1 cellular context compared by ENCODE assay signal in the genomic region with DNA sequence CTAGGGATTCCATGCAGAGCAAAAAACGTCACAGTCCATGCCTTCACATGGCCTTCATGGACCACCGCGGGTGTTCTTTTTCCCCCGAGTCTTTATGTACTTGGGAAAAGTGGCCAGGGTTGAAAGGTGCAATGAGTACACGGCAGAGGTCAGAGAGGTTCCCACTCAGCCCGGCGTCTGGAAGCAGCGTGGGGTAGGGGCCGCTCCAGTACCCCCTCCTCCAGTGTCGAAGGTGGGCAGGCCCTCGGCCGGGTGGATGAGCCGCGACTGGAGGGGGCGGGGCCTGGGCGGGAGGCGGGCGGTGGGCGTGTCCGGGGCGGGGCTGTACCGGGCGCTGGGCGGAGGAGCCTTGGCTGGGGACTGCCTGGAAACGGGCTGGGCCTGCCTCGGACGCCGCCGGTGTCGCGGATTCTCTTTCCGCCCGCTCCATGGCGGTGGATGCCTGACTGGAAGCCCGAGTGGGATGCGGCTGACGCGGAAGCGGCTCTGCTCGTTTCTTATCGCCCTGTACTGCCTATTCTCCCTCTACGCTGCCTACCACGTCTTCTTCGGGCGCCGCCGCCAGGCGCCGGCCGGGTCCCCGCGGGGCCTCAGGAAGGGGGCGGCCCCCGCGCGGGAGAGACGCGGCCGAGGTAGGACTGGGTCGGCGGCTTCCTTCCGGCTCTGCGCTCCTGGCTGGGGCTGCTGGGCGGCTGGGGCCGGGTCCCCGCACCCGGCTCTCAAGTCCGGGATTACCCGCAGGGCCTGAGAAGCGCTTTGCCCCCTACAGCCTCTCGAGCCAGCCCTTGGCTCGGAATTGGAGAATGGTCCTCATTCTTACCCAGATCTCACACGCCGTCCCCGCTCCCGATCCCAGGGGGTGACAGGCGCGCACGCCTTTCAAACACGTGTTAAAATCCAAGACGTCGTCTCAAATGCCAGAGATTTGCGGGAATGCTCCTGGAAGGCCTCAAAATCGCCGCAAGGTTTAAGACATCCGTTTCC.
TF ChIP-seq lines count a peak whose summit lies in the region.

A gene with protein sequence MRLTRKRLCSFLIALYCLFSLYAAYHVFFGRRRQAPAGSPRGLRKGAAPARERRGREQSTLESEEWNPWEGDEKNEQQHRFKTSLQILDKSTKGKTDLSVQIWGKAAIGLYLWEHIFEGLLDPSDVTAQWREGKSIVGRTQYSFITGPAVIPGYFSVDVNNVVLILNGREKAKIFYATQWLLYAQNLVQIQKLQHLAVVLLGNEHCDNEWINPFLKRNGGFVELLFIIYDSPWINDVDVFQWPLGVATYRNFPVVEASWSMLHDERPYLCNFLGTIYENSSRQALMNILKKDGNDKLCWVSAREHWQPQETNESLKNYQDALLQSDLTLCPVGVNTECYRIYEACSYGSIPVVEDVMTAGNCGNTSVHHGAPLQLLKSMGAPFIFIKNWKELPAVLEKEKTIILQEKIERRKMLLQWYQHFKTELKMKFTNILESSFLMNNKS (plus strand): TSS at position 412 of the 984 bp plus-strand sequence. CDS start 52 bp downstream, at position 464.

TF ChIP-seq in SK-N-SH, 30 proteins besides CTCF, POLR2A, EP300 and RAD21 (continued from another document):
- TF ChIP-seq ELF1 (IDR thresholded peaks at IDR 0.05) (peak; percentile 59), POLR2AphosphoS5 (IDR thresholded peaks at IDR 0.05; ENCODE audit: low read depth, low read length) (peak; percentile 72), TCF12 (IDR thresholded peaks at IDR 0.05) (no peak), NRF1 (IDR thresholded peaks at IDR 0.05; ENCODE audit: low read depth, low read length) (no peak), FOXM1 (IDR thresholded peaks at IDR 0.05; ENCODE audit: low read depth) (no peak), GABPA (IDR thresholded peaks at IDR 0.05; ENCODE audit: low read depth) (peak; percentile 67; the same call in 1 of the 2 replicates), GATA2 (CRISPR knock-in tag; IDR thresholded peaks at IDR 0.05) (no peak), CHD2 (IDR thresholded peaks at IDR 0.05; ENCODE audit: low read length, partially characterized antibody) (no peak), NFIC (IDR thresholded peaks at IDR 0.05; ENCODE audit: borderline replicate concordance) (peak; percentile 7; the same call in 1 of the 2 replicates)
- TF ChIP-seq, protein P1, sequence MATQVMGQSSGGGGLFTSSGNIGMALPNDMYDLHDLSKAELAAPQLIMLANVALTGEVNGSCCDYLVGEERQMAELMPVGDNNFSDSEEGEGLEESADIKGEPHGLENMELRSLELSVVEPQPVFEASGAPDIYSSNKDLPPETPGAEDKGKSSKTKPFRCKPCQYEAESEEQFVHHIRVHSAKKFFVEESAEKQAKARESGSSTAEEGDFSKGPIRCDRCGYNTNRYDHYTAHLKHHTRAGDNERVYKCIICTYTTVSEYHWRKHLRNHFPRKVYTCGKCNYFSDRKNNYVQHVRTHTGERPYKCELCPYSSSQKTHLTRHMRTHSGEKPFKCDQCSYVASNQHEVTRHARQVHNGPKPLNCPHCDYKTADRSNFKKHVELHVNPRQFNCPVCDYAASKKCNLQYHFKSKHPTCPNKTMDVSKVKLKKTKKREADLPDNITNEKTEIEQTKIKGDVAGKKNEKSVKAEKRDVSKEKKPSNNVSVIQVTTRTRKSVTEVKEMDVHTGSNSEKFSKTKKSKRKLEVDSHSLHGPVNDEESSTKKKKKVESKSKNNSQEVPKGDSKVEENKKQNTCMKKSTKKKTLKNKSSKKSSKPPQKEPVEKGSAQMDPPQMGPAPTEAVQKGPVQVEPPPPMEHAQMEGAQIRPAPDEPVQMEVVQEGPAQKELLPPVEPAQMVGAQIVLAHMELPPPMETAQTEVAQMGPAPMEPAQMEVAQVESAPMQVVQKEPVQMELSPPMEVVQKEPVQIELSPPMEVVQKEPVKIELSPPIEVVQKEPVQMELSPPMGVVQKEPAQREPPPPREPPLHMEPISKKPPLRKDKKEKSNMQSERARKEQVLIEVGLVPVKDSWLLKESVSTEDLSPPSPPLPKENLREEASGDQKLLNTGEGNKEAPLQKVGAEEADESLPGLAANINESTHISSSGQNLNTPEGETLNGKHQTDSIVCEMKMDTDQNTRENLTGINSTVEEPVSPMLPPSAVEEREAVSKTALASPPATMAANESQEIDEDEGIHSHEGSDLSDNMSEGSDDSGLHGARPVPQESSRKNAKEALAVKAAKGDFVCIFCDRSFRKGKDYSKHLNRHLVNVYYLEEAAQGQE (IDR thresholded peaks at IDR 0.05; ENCODE audit: low read depth, low read length) = no peak
- TF ChIP-seq, protein P2, sequence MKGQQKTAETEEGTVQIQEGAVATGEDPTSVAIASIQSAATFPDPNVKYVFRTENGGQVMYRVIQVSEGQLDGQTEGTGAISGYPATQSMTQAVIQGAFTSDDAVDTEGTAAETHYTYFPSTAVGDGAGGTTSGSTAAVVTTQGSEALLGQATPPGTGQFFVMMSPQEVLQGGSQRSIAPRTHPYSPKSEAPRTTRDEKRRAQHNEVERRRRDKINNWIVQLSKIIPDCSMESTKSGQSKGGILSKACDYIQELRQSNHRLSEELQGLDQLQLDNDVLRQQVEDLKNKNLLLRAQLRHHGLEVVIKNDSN (IDR thresholded peaks at IDR 0.05; ENCODE audit: borderline replicate concordance, low read depth) = no peak
- TF ChIP-seq, protein P3, sequence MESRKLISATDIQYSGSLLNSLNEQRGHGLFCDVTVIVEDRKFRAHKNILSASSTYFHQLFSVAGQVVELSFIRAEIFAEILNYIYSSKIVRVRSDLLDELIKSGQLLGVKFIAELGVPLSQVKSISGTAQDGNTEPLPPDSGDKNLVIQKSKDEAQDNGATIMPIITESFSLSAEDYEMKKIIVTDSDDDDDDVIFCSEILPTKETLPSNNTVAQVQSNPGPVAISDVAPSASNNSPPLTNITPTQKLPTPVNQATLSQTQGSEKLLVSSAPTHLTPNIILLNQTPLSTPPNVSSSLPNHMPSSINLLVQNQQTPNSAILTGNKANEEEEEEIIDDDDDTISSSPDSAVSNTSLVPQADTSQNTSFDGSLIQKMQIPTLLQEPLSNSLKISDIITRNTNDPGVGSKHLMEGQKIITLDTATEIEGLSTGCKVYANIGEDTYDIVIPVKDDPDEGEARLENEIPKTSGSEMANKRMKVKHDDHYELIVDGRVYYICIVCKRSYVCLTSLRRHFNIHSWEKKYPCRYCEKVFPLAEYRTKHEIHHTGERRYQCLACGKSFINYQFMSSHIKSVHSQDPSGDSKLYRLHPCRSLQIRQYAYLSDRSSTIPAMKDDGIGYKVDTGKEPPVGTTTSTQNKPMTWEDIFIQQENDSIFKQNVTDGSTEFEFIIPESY (IDR thresholded peaks at IDR 0.05; ENCODE audit: borderline replicate concordance, low read depth) = no peak
TF ChIP-seq in SK-N-SH: peak in this region for 9.
